In genomic region chr9:89319015-89319905, GRCh38 we compare ENCODE assay signal across 8 cellular contexts. TPM values are rescaled to one million over a fixed set of nuclear protein-coding genes. Genes with fewer than 3 reads are reported as not detected.
DNase-seq lines count a peak whose midpoint lies in the region; ATAC-seq lines count a peak whose summit lies in the region.

No MANE protein-coding gene starts in this region.

- H3K4me3 ChIP-seq in iPS-18c (ENCODE audit: insufficient read depth, low read depth, low read length), result peak overlapping the region; percentile 85

- DNase-seq in activated T-cell treated with anti-CD3 and anti-CD28 coated beads, Interleukin-2, amount 50 U/mL, for 24 hours, result no peak
- DNase-seq in activated T-cell treated with anti-CD3 and anti-CD28 coated beads for 4 hours, result no peak
- no peak for DNase-seq in stimulated activated naive B cell treated with anti-CD40 and anti-IgM and Interleukin-4, amounts not matched to agents 10 μg/mL and 1 μg/mL and 100 μg/mL, for 72 hours

- no peaks in the 10 kb centered on the region for H3K9me3 Mint-ChIP-seq in activated T-cell treated with anti-CD3 and anti-CD28 coated beads, Interleukin-2, amount 50 U/mL, for 24 hours
- no peaks in the 10 kb centered on the region for H3K9me3 Mint-ChIP-seq in activated T-helper 17 cell treated with anti-CD3 and anti-CD28 coated beads, Interleukin-2, amount 50 U/mL, for 72 hours
- no peaks in the 10 kb centered on the region for H3K9me3 Mint-ChIP-seq in stimulated activated naive B cell treated with anti-CD40 and anti-IgM and Interleukin-4, amounts not matched to agents 10 μg/mL and 1 μg/mL and 100 μg/mL, for 72 hours

- ATAC-seq in activated T-helper 17 cell treated with anti-CD3 and anti-CD28 coated beads, Interleukin-2, amount 50 U/mL, for 72 hours (replicated peaks), result no peak
- no peak for ATAC-seq in stimulated activated naive B cell treated with anti-CD40 and anti-IgM and Interleukin-4, amounts not matched to agents 10 μg/mL and 1 μg/mL and 100 μg/mL, for 72 hours (replicated peaks)
- ATAC-seq in GM18498 (IDR thresholded peaks at IDR 0.05; ENCODE audit: unreplicated experiment) (no peak), esophagus mucosa (no peak), GM19463 (IDR thresholded peaks at IDR 0.05; ENCODE audit: unreplicated experiment) (no peak)

- H3K9me3 ChIP-seq in iPS-18c (ENCODE audit: control insufficient read depth, insufficient read depth, low read length), result no peaks in the 10 kb centered on the region

- H3K4me3 Mint-ChIP-seq in activated T-cell treated with anti-CD3 and anti-CD28 coated beads, Interleukin-2, amount 50 U/mL, for 24 hours, result peak overlapping the region; percentile 87
- H3K4me3 Mint-ChIP-seq in activated T-helper 17 cell treated with anti-CD3 and anti-CD28 coated beads, Interleukin-2, amount 50 U/mL, for 72 hours, result peak overlapping the region; percentile 93
- peak overlapping the region; percentile 91 to 95 for H3K4me3 Mint-ChIP-seq in stimulated activated naive B cell treated with anti-CD40 and anti-IgM and Interleukin-4, amounts not matched to agents 10 μg/mL and 1 μg/mL and 100 μg/mL, for 72 hours

- H3K4me1 Mint-ChIP-seq in activated T-cell treated with anti-CD3 and anti-CD28 coated beads, Interleukin-2, amount 50 U/mL, for 24 hours (ENCODE audit: low read depth), result peaks cover 86% of the 10 kb centered on the region
- H3K4me1 Mint-ChIP-seq in activated T-helper 17 cell treated with anti-CD3 and anti-CD28 coated beads, Interleukin-2, amount 50 U/mL, for 72 hours, result peaks cover 46% of the 10 kb centered on the region
- peaks cover 26 to 52% of the 10 kb centered on the region in 2 donors for H3K4me1 Mint-ChIP-seq in stimulated activated naive B cell treated with anti-CD40 and anti-IgM and Interleukin-4, amounts not matched to agents 10 μg/mL and 1 μg/mL and 100 μg/mL, for 72 hours

- peak overlapping the region; percentile 99 for H3K27ac Mint-ChIP-seq in activated T-cell treated with anti-CD3 and anti-CD28 coated beads, Interleukin-2, amount 50 U/mL, for 24 hours
- H3K27ac Mint-ChIP-seq in activated T-helper 17 cell treated with anti-CD3 and anti-CD28 coated beads, Interleukin-2, amount 50 U/mL, for 72 hours, result peak overlapping the region; percentile 97
- peak overlapping the region; percentile 99 for H3K27ac Mint-ChIP-seq in stimulated activated naive B cell treated with anti-CD40 and anti-IgM and Interleukin-4, amounts not matched to agents 10 μg/mL and 1 μg/mL and 100 μg/mL, for 72 hours

- no peaks in the 10 kb centered on the region for H3K27me3 Mint-ChIP-seq in activated T-cell treated with anti-CD3 and anti-CD28 coated beads, Interleukin-2, amount 50 U/mL, for 24 hours
- H3K27me3 Mint-ChIP-seq in activated T-helper 17 cell treated with anti-CD3 and anti-CD28 coated beads, Interleukin-2, amount 50 U/mL, for 72 hours, result no peaks in the 10 kb centered on the region
- no peaks in the 10 kb centered on the region for H3K27me3 Mint-ChIP-seq in stimulated activated naive B cell treated with anti-CD40 and anti-IgM and Interleukin-4, amounts not matched to agents 10 μg/mL and 1 μg/mL and 100 μg/mL, for 72 hours

- H3K36me3 Mint-ChIP-seq in activated T-cell treated with anti-CD3 and anti-CD28 coated beads, Interleukin-2, amount 50 U/mL, for 24 hours (ENCODE audit: low read depth), result peaks cover 95% of the 10 kb centered on the region
- peaks cover 98% of the 10 kb centered on the region for H3K36me3 Mint-ChIP-seq in activated T-helper 17 cell treated with anti-CD3 and anti-CD28 coated beads, Interleukin-2, amount 50 U/mL, for 72 hours (ENCODE audit: low read depth)
- peaks cover 35 to 36% of the 10 kb centered on the region in 2 donors for H3K36me3 Mint-ChIP-seq in stimulated activated naive B cell treated with anti-CD40 and anti-IgM and Interleukin-4, amounts not matched to agents 10 μg/mL and 1 μg/mL and 100 μg/mL, for 72 hours

RNA-seq across cellular contexts. Expression of gene SECISBP2, which starts 1.0 kb away (rescaled TPM):
- 10 to 100 TPM; 33.1 to 40.1 TPM for total RNA-seq in activated T-helper 17 cell treated with anti-CD3 and anti-CD28 coated beads, Interleukin-2, amount 50 U/mL, for 72 hours
- 19.2 TPM for total RNA-seq in esophagus mucosa

RNA-seq across cellular contexts. Expression of gene CKS2, which starts 8.3 kb away (rescaled TPM):
- 100 to 1,000 TPM; 179 to 230 TPM for total RNA-seq in activated T-helper 17 cell treated with anti-CD3 and anti-CD28 coated beads, Interleukin-2, amount 50 U/mL, for 72 hours
- total RNA-seq in esophagus mucosa, result 46.5 TPM
